17 cellular contexts compared by ENCODE assay signal in genomic region chr7:53101026-53101425, GRCh38.
DNase-seq lines count a peak whose midpoint lies in the region; ATAC-seq and TF ChIP-seq lines count a peak whose summit lies in the region.
"Had no signal": no experiment of that assay in that cellular context is flagged by ENCODE, and none has a peak within 500 bp of the region (broad histone marks: within the 10 kb centered on the region; RNA-seq: fewer than 3 reads in every experiment).

No MANE protein-coding gene starts in this region.

- no peak overlapping the region for H3K27ac ChIP-seq in RWPE2 (ENCODE audit: poor library complexity, severe bottlenecking)
- no peak overlapping the region for H3K27ac ChIP-seq in trophoblast cell (ENCODE audit: low read depth, low read length)
- H3K27ac ChIP-seq: BLaER1 had no signal

- H3K18ac ChIP-seq in trophoblast cell (ENCODE audit: low read length): no peak overlapping the region

- DNase-seq in NCI-H748 (lab: John Stamatoyannopoulos, UW; ENCODE audit: unreplicated experiment) (peak; percentile 11), NCI-H748 treated with DMSO at 0.1 percent for 48 hours (lab: John Stamatoyannopoulos, UW) (no peak), NCI-H69 (lab: John Stamatoyannopoulos, UW) (peak; percentile 60), RWPE2 (ENCODE audit: low spot score) (no peak), trophoblast cell (peak; percentile 14 to 74), ecto neural progenitor cell (ENCODE audit: low spot score) (no peak), anterior cingulate cortex (lab: John Stamatoyannopoulos, UW) (no peak)
- no peak for DNase-seq in activated CD8-positive, alpha-beta memory T cell treated with anti-CD3 and anti-CD28 coated beads, Interleukin-2, amount 50 U/mL, for 48 hours
- DNase-seq: 8988T; AML-193; Caco-2; CD8-positive, alpha-beta memory T cell; DND-41; GDM1; GOT3; H9 had no signal

- ATAC-seq in RWPE2 (ENCODE audit: low read depth): 0 out of 3 replicates have a peak, but pooled peaks have one; percentile 40

- no peaks in the 10 kb centered on the region for H3K79me2 ChIP-seq in trophoblast cell (ENCODE audit: control insufficient read depth, insufficient read depth, low read length, poor library complexity)

- WGBS in trophoblast cell (ENCODE audit: extremely low coverage, insufficient coverage, insufficient read length): no CpG with 5 or more reads among the region's 7 CpGs

- TF ChIP-seq CTCF in RWPE2 (IDR thresholded peaks at IDR 0.05; ENCODE audit: poor library complexity, severe bottlenecking): no peak

- no peak overlapping the region for H2BK120ac ChIP-seq in trophoblast cell (ENCODE audit: insufficient read depth, low read length, poor library complexity)

- H3K14ac ChIP-seq in trophoblast cell (ENCODE audit: low read length): no peak overlapping the region

- no peak overlapping the region for H4K12ac ChIP-seq in trophoblast cell (ENCODE audit: low read depth, low read length)

- H3K4me1 ChIP-seq in RWPE2 (ENCODE audit: insufficient read depth, poor library complexity, severe bottlenecking) (no peaks in the 10 kb centered on the region), trophoblast cell (ENCODE audit: control insufficient read depth in 1 of 2, insufficient read depth in 2 of 2, low read length in 2 of 2) (peaks cover 0 to 3% of the 10 kb centered on the region in 2 experiments)
- H3K4me1 ChIP-seq: BLaER1, Caco-2 had no signal

- no peak overlapping the region for H2BK5ac ChIP-seq in trophoblast cell (ENCODE audit: low read depth, low read length, poor library complexity)

- no peak overlapping the region for H4K8ac ChIP-seq in trophoblast cell (ENCODE audit: low read depth, low read length)

- no peak overlapping the region for H3K4me2 ChIP-seq in trophoblast cell (ENCODE audit: low read length)
- H3K4me2 ChIP-seq: BLaER1 had no signal

- peaks cover 3% of the 10 kb centered on the region for H3K27me3 ChIP-seq in RWPE2 (ENCODE audit: insufficient read depth, poor library complexity, severe bottlenecking)
- H3K27me3 ChIP-seq in trophoblast cell (ENCODE audit: insufficient read depth, low read length): no peaks in the 10 kb centered on the region
- H3K27me3 ChIP-seq: BLaER1 had no signal

- H4K91ac ChIP-seq in trophoblast cell (ENCODE audit: low read depth, low read length): no peak overlapping the region

- no peaks in the 10 kb centered on the region for H3K9me3 ChIP-seq in RWPE2 (ENCODE audit: severe bottlenecking)
- H3K9me3 ChIP-seq in trophoblast cell (ENCODE audit: insufficient read depth, low read depth, low read length): no peaks in the 10 kb centered on the region
- H3K9me3 ChIP-seq: BLaER1, Caco-2 had no signal

- no peak overlapping the region for H3K4ac ChIP-seq in trophoblast cell (ENCODE audit: low read depth, low read length)

- no peak overlapping the region for H2AFZ ChIP-seq in trophoblast cell (ENCODE audit: insufficient read depth, low read length, poor library complexity)

- no peak overlapping the region for H3K23ac ChIP-seq in trophoblast cell (ENCODE audit: low read length)

- no peak overlapping the region for H2BK12ac ChIP-seq in trophoblast cell (ENCODE audit: low read length)

- H3K36me3 ChIP-seq in RWPE2 (ENCODE audit: low read depth) (no peaks in the 10 kb centered on the region), trophoblast cell (ENCODE audit: control insufficient read depth in 1 of 2, insufficient read depth in 2 of 2, low read length in 2 of 2) (peaks cover 0 to 2% of the 10 kb centered on the region in 2 experiments)
- H3K36me3 ChIP-seq: BLaER1 had no signal

- H3K4me3 ChIP-seq in RWPE2 (ENCODE audit: severe bottlenecking) (no peak overlapping the region), trophoblast cell (ENCODE audit: low read depth, low read length) (no peak overlapping the region)
- H3K4me3 ChIP-seq: BLaER1 had no signal

- H3K9ac ChIP-seq in trophoblast cell (ENCODE audit: low read length): no peak overlapping the region
- H3K9ac ChIP-seq: BLaER1 had no signal

- H2AK5ac ChIP-seq in trophoblast cell (ENCODE audit: low read length): no peak overlapping the region

- no peaks in the 10 kb centered on the region for H3K79me1 ChIP-seq in trophoblast cell (ENCODE audit: low read length)

Comparison
In these comparisons a context has a peak if more than half of its experiments do, and no peak if none do; other contexts are left out.
1. DNase-seq: peak in NCI-H748 (single experiment), NCI-H69 (single experiment) and trophoblast cell (2 of 2); none in NCI-H748 treated with DMSO at 0.1 percent for 48 hours (single experiment), RWPE2 (single experiment), ecto neural progenitor cell (single experiment), activated CD8-positive, alpha-beta memory T cell treated with anti-CD3 and anti-CD28 coated beads, Interleukin-2, amount 50 U/mL, for 48 hours (single experiment) and anterior cingulate cortex (0 of 58).